In the genomic region with DNA sequence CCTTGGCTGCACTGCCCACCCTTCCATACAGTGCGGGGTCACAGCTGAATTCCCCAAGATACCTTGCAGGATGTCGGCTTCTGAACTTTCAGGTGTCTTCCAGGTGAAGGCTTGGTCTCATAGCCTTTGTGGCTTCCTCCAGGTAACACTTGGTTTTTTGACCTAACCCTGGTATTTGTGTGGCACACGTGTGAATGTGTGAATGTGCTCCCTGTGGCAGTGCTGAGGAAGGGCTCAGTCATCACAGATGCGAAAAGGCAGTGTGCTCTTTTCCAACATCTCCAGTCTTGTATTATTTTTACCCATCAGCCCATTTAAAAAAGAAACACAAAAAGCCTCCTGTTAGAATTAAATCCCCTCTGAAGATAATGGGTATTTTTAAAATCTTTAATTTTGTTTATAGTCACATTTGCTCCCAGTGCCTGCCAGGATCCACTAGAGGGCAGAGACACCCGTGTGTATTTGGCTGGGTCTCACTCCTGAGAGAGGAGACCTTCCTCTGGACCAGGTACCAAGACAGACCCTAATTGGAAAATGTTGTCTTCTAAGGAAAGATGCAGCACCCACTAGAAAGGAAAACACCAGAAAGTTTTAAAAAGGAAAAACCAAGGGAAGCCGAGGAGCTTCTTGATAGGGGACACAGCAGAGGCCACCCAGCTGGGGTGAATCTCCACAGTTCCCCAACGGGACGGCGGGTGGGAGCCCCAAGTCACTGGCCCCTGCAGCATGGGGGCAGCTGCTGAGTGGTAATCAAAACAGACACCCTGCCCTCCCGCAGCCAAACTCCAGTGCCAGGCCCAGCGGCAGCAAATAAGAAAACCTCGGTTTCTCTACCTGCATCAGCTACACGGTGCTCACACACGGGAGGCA, we compare ENCODE assay signal across 11 cellular contexts. TPM values are rescaled to one million over a fixed set of nuclear protein-coding genes. Genes with fewer than 3 reads are reported as not detected.
A peak's percentile ranks its signal among the peaks of the same experiment; 100 is the strongest.
DNase-seq lines count a peak whose midpoint lies in the region; ATAC-seq and TF ChIP-seq lines count a peak whose summit lies in the region.
"Had no signal": no experiment of that assay in that cellular context is flagged by ENCODE, and none has a peak within 500 bp of the region (broad histone marks: within the 10 kb centered on the region; RNA-seq: fewer than 3 reads in every experiment).

No MANE protein-coding gene starts in this region.

- DNase-seq in left ventricle myocardium inferior (no peak), left ventricle myocardium superior (no peak), adipocyte (ENCODE audit: low read depth) (peak; percentile 23), left colon (peak in 1 of 2 donors; percentile 26), uterus (no peak), GM19240 (ENCODE audit: insufficient read length, low spot score) (no peak), NCI-H2196 treated with DMSO at 0.1 percent for 48 hours (lab: John Stamatoyannopoulos, UW; ENCODE audit: unreplicated experiment) (no peak)
- DNase-seq in activated CD4-positive, alpha-beta T cell treated with anti-CD3 and anti-CD28 coated beads, Interleukin-2, amount 50 U/mL, for 48 hours: no peak
- DNase-seq: EL had no signal

- H3K4me3 ChIP-seq in left ventricle myocardium inferior: no peak overlapping the region
- no peak overlapping the region for H3K4me3 ChIP-seq in adipocyte (ENCODE audit: low read length)
- no peak overlapping the region for H3K4me3 ChIP-seq in uterus
- H3K4me3 ChIP-seq: skin epidermis had no signal

- no peak for TF ChIP-seq POLR2A in uterus (IDR thresholded peaks at IDR 0.05)

- H3K9ac ChIP-seq in adipocyte (ENCODE audit: low read length): no peak overlapping the region

- H3K9me3 ChIP-seq in left ventricle myocardium inferior (replicated peaks) (no peaks in the 10 kb centered on the region), adipocyte (ENCODE audit: control insufficient read depth, low read length) (no peaks in the 10 kb centered on the region), uterus (no peaks in the 10 kb centered on the region)

- intact Hi-C loops in left ventricle myocardium inferior (cut with micrococcal nuclease): no loop called here
- intact Hi-C loops in left ventricle myocardium superior (cut with micrococcal nuclease): no loop called here
- intact Hi-C loops in left colon (cut with DNase I, micrococcal nuclease): no loop called here
- intact Hi-C loops in uterus (cut with DNase I; ENCODE audit: low total_unique reads): no loop called here

- H3K36me3 ChIP-seq in left ventricle myocardium inferior (no peaks in the 10 kb centered on the region), adipocyte (ENCODE audit: control insufficient read depth, insufficient read depth, low read length, severe bottlenecking) (no peaks in the 10 kb centered on the region), uterus (no peaks in the 10 kb centered on the region)

- peaks cover 41% of the 10 kb centered on the region for H3K27me3 ChIP-seq in left ventricle myocardium inferior (ENCODE audit: low read depth)
- H3K27me3 ChIP-seq in adipocyte (replicated peaks; ENCODE audit: control insufficient read depth, insufficient read depth, low read length): peaks cover 11% of the 10 kb centered on the region
- H3K27me3 ChIP-seq in uterus: no peaks in the 10 kb centered on the region

- TF ChIP-seq CTCF in left ventricle myocardium inferior (IDR thresholded peaks at IDR 0.05; ENCODE audit: borderline replicate concordance): peak; percentile 60
- TF ChIP-seq CTCF in uterus (IDR thresholded peaks at IDR 0.05): peak; percentile 32 to 57 (median 46)

- H3K27ac ChIP-seq in left ventricle myocardium inferior (replicated peaks): no peak overlapping the region
- H3K27ac ChIP-seq in uterus: no peak overlapping the region
- H3K27ac ChIP-seq: skin epidermis had no signal

- ATAC-seq in left ventricle myocardium superior (no peak), left colon (peak; percentile 62)

- H3K4me1 ChIP-seq in left ventricle myocardium inferior (no peaks in the 10 kb centered on the region), adipocyte (ENCODE audit: control insufficient read depth, insufficient read depth, low read length) (no peaks in the 10 kb centered on the region), uterus (no peaks in the 10 kb centered on the region)

RNA-seq across cellular contexts. Expression of gene FAM110C, which starts 27.7 kb away (rescaled TPM):
- total RNA-seq in left ventricle myocardium inferior (3.3 TPM), left ventricle myocardium superior (5.2 TPM), left colon (10 to 100 TPM; 26.6 to 32.0 TPM), uterus (10 to 100 TPM in 2 of 4 donors, 1 to 10 TPM in 1, under 1 TPM in 1; 0.51 to 13.2 (median 8.5) TPM)
- total RNA-seq: glomerular endothelial cell had no signal
